25 cellular contexts compared by ENCODE assay signal in the genomic region with DNA sequence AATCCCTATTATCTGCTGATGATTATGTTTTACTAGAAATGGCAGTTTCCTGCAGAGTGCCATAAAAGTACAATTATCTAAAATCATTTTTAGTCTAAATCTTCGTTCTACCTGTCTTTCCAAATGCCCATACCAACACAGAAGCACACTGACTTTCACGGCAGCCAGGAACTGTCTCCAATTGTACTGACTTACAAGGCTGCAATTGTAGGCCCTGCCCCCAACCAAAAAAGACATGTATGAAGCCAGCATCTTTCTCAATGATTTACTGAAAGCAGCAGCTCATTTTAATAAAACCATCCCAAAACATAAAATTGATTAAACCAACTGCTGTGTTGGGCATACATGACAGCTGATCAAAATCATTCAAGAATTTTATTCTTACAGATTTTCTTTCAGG.
"Had no signal": no experiment of that assay in that cellular context is flagged by ENCODE, and none has a peak within 500 bp of the region (broad histone marks: within the 10 kb centered on the region; RNA-seq: fewer than 3 reads in every experiment).

No MANE protein-coding gene starts in this region.

- H3K27me3 ChIP-seq: MG63 had no signal

- ATAC-seq: activated T-cell treated with anti-CD3 and anti-CD28 coated beads, Interleukin-2, amount 50 U/mL, for 4 hours; Panc1; Right ventricle myocardium inferior; T-cell had no signal

- H3K4me3 ChIP-seq: MG63, SK-N-MC had no signal

- H3K27ac ChIP-seq: SK-N-MC had no signal

- DNase-seq: activated CD4-positive, alpha-beta memory T cell treated with anti-CD3 and anti-CD28 coated beads for 36 hours; activated CD4-positive, alpha-beta T cell treated with anti-CD3 and anti-CD28 coated beads, Interleukin-2, amount 10 ng/mL, durations not matched to agents 7 days and 5 days; activated CD4-positive, CD25-positive, alpha-beta regulatory T cell; activated CD8-positive, alpha-beta memory T cell treated with anti-CD3 and anti-CD28 coated beads for 24 hours; activated gamma-delta T cell; activated naive CD4-positive, alpha-beta T cell treated with anti-CD3 and anti-CD28 coated beads for 36 hours; activated T-cell treated with anti-CD3 and anti-CD28 coated beads, Interleukin-2, amount 50 U/mL, for 4 hours; MG63; NCI-H1105; NCI-H1436; NCI-H1694 treated with DMSO at 0.1 percent for 48 hours; NCI-H2029 treated with DMSO at 0.1 percent for 48 hours; NCI-H345; NCI-H510A; NCI-H526 treated with DMSO at 0.1 percent for 48 hours; NCI-H82; RPMI8226; T-cell; T-helper 2 cell; T1000 had no signal

- FAIRE-seq: astrocyte, TTC549 had no signal
